Comparison of ENCODE assay signal across 19 cellular contexts in genomic region chr22:44383071-44383575, GRCh38.
DNase-seq lines count a peak whose midpoint lies in the region; ATAC-seq and TF ChIP-seq lines count a peak whose summit lies in the region.
"Had no signal": no experiment of that assay in that cellular context is flagged by ENCODE, and none has a peak within 500 bp of the region (broad histone marks: within the 10 kb centered on the region; RNA-seq: fewer than 3 reads in every experiment).

No MANE protein-coding gene starts in this region.

- intact Hi-C loops in spleen (cut with DNase I; ENCODE audit: low total_unique reads) = no loop called here

- H3K4me3 Mint-ChIP-seq in glutamatergic neuron (ENCODE audit: unreplicated experiment) (no peak overlapping the region), nephron (no peak overlapping the region)
- H3K4me3 Mint-ChIP-seq in natural killer cell treated with Interleukin-12 subunit alpha and Interleukin-12 subunit beta and Interleukin-15 and Interleukin-18, amount 100 ng/mL, for 72 hours = no peak overlapping the region

- no peak overlapping the region for H3K4me3 ChIP-seq in WERI-Rb-1 (ENCODE audit: low read depth, low read length)
- no peak overlapping the region for H3K4me3 ChIP-seq in spleen
- H3K4me3 ChIP-seq: MG63, Peyer's patch had no signal

- no peaks in the 10 kb centered on the region for H3K36me3 ChIP-seq in WERI-Rb-1
- H3K36me3 ChIP-seq in spleen = no peaks in the 10 kb centered on the region
- H3K36me3 ChIP-seq: MG63, Peyer's patch had no signal

- peaks cover 3% of the 10 kb centered on the region for H3K9me3 Mint-ChIP-seq in glutamatergic neuron (ENCODE audit: unreplicated experiment)
- H3K9me3 Mint-ChIP-seq in nephron = no peaks in the 10 kb centered on the region
- no peaks in the 10 kb centered on the region for H3K9me3 Mint-ChIP-seq in natural killer cell treated with Interleukin-12 subunit alpha and Interleukin-12 subunit beta and Interleukin-15 and Interleukin-18, amount 100 ng/mL, for 72 hours

- TF ChIP-seq POLR2A in spleen (IDR thresholded peaks at IDR 0.05) = no peak

- H3K27me3 ChIP-seq in WERI-Rb-1 (ENCODE audit: insufficient read depth, low read depth, severe bottlenecking) (no peaks in the 10 kb centered on the region), spleen (replicated peaks in 1 of 7) (peaks cover 0 to 66% (median 0%) of the 10 kb centered on the region in 7 donors)
- H3K27me3 ChIP-seq: MG63, Peyer's patch had no signal

- H3K27ac Mint-ChIP-seq in glutamatergic neuron (ENCODE audit: unreplicated experiment) (no peak overlapping the region), nephron (peak overlapping the region in 2 of 3 experiments; percentile 49 to 56)
- H3K27ac Mint-ChIP-seq in natural killer cell treated with Interleukin-12 subunit alpha and Interleukin-12 subunit beta and Interleukin-15 and Interleukin-18, amount 100 ng/mL, for 72 hours = no peak overlapping the region

- 64 to 81% (median 73%) methylated on average over 6 of the region's 6 CpGs for WGBS in spleen, 5 donors

- H3K4me1 ChIP-seq in spleen = no peaks in the 10 kb centered on the region
- H3K4me1 ChIP-seq: Peyer's patch had no signal

- DNase-seq in WERI-Rb-1 (no peak), glutamatergic neuron (peak; percentile 9), spleen (peak; percentile 29), NCI-H446 (lab: John Stamatoyannopoulos, UW) (no peak), NAMALWA (ENCODE audit: low spot score) (no peak)
- DNase-seq in natural killer cell treated with Interleukin-12 subunit alpha and Interleukin-12 subunit beta and Interleukin-15 and Interleukin-18, amount 100 ng/mL, for 72 hours (ENCODE audit: low spot score) = no peak
- DNase-seq: AML-193, DMS79 treated with DMSO at 0.1 percent for 48 hours, Kasumi-1, MG63, NCI-H1092 treated with DMSO at 0.1 percent for 48 hours, NCI-H146, NCI-H2029 treated with DMSO at 0.1 percent for 48 hours, NCI-H2171 treated with DMSO at 0.1 percent for 48 hours, SHP77, SK-N-SH had no signal

- H3K4me1 Mint-ChIP-seq in glutamatergic neuron (ENCODE audit: low read depth, unreplicated experiment) (peaks cover 4% of the 10 kb centered on the region), nephron (peaks cover 38% of the 10 kb centered on the region)
- H3K4me1 Mint-ChIP-seq in natural killer cell treated with Interleukin-12 subunit alpha and Interleukin-12 subunit beta and Interleukin-15 and Interleukin-18, amount 100 ng/mL, for 72 hours (ENCODE audit: low read depth in 2 of 2) = no peaks in the 10 kb centered on the region

- ATAC-seq in natural killer cell treated with Interleukin-12 subunit alpha and Interleukin-12 subunit beta and Interleukin-15 and Interleukin-18, amount 100 ng/mL, for 72 hours = no peak

- H3K27me3 Mint-ChIP-seq in glutamatergic neuron (ENCODE audit: unreplicated experiment) (peaks cover 16% of the 10 kb centered on the region), nephron (ENCODE audit: low read depth) (peaks cover 30% of the 10 kb centered on the region)
- peaks cover 13 to 17% of the 10 kb centered on the region in 2 donors for H3K27me3 Mint-ChIP-seq in natural killer cell treated with Interleukin-12 subunit alpha and Interleukin-12 subunit beta and Interleukin-15 and Interleukin-18, amount 100 ng/mL, for 72 hours

- no peaks in the 10 kb centered on the region for H3K9me3 ChIP-seq in WERI-Rb-1 (ENCODE audit: severe bottlenecking)
- H3K9me3 ChIP-seq in spleen = peaks cover 0 to 11% (median 7%) of the 10 kb centered on the region in 8 donors
- H3K9me3 ChIP-seq: Peyer's patch, SK-N-SH had no signal

- H3K27ac ChIP-seq in WERI-Rb-1 (peak overlapping the region; percentile 80), spleen (no peak overlapping the region)
- H3K27ac ChIP-seq: C4-2B, Peyer's patch had no signal

- no peak for TF ChIP-seq CTCF in WERI-Rb-1 (IDR thresholded peaks at IDR 0.05; ENCODE audit: low read depth, low read length)
- no peak for TF ChIP-seq CTCF in glutamatergic neuron (IDR thresholded peaks at IDR 0.05; ENCODE audit: partially characterized antibody, unreplicated experiment)
- TF ChIP-seq CTCF in nephron (IDR thresholded peaks at IDR 0.05; ENCODE audit: unreplicated experiment in 3 of 3) = no peak
- no peak for TF ChIP-seq CTCF in spleen (IDR thresholded peaks at IDR 0.05 in 8 of 11, conservative IDR thresholded peaks at IDR 0.05 in 3 of 11)

- H3K36me3 Mint-ChIP-seq in glutamatergic neuron (ENCODE audit: unreplicated experiment) = no peaks in the 10 kb centered on the region
- no peaks in the 10 kb centered on the region for H3K36me3 Mint-ChIP-seq in nephron (ENCODE audit: low read depth)
- H3K36me3 Mint-ChIP-seq in natural killer cell treated with Interleukin-12 subunit alpha and Interleukin-12 subunit beta and Interleukin-15 and Interleukin-18, amount 100 ng/mL, for 72 hours = no peaks in the 10 kb centered on the region

Comparison
In these comparisons a context has a peak if more than half of its experiments do, and no peak if none do; other contexts are left out.
1. DNase-seq: peak in glutamatergic neuron (single experiment) and spleen (single experiment); none in WERI-Rb-1 (single experiment), NCI-H446 (0 of 2), NAMALWA (single experiment) and natural killer cell treated with Interleukin-12 subunit alpha and Interleukin-12 subunit beta and Interleukin-15 and Interleukin-18, amount 100 ng/mL, for 72 hours (single experiment).
2. H3K27ac Mint-ChIP-seq: peak in nephron (2 of 3); none in glutamatergic neuron (single experiment) and natural killer cell treated with Interleukin-12 subunit alpha and Interleukin-12 subunit beta and Interleukin-15 and Interleukin-18, amount 100 ng/mL, for 72 hours (0 of 2).